ENCODE assay signal across 14 cellular contexts in the genomic region with DNA sequence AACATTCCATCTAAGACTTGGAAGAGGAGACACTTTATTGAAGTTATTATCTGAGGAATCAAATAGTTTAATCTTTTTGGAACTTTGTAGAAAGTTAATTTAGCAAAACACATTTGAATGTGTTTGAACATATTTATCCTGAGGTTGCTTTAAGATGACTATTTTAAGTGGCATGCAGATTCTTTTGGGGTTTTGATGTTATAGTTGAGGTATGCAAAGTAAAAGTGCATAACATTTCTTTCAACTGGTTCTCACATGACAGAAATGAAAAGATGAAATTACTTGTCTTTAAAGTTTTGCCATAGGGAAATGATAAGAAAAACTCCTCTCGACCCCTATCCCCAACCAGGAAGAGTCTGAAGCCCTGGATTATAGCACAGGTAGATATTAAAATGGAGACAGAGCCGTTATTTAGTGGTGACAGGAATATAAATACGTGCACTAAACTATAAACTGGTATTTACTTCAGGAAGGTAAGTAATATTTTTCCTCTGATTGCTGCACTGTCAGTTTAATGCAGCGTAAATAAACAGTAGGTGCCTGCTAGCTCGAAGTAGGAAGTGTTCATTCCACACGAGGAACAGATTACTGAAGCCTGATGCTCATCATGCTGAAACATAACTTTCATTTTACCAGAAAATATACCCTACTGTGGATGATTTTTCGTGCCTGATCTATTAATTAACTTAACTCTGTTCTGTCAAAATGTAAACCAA. TPM values are rescaled to one million over a fixed set of nuclear protein-coding genes. Genes with fewer than 3 reads are reported as not detected.
DNase-seq lines count a peak whose midpoint lies in the region; ATAC-seq and TF ChIP-seq lines count a peak whose summit lies in the region.
"Had no signal": no experiment of that assay in that cellular context is flagged by ENCODE, and none has a peak within 500 bp of the region (broad histone marks: within the 10 kb centered on the region; RNA-seq: fewer than 3 reads in every experiment).

No MANE protein-coding gene starts in this region.

- H3K27ac ChIP-seq in vagina = no peak overlapping the region

- H3K9ac ChIP-seq in adipocyte (ENCODE audit: low read length) = no peak overlapping the region

- H3K27ac Mint-ChIP-seq in activated T-cell treated with anti-CD3 and anti-CD28 coated beads, Interleukin-2, amount 50 U/mL, for 24 hours = peak overlapping the region; percentile 89
- H3K27ac Mint-ChIP-seq in stimulated activated naive B cell treated with anti-CD40 and anti-IgM and Interleukin-4, amounts not matched to agents 10 μg/mL and 1 μg/mL and 100 μg/mL, for 72 hours = peak overlapping the region; percentile 79

- H3K27me3 Mint-ChIP-seq in activated T-cell treated with anti-CD3 and anti-CD28 coated beads, Interleukin-2, amount 50 U/mL, for 24 hours = no peaks in the 10 kb centered on the region
- H3K27me3 Mint-ChIP-seq in stimulated activated naive B cell treated with anti-CD40 and anti-IgM and Interleukin-4, amounts not matched to agents 10 μg/mL and 1 μg/mL and 100 μg/mL, for 72 hours = no peaks in the 10 kb centered on the region

- peaks cover 11% of the 10 kb centered on the region for H3K4me1 ChIP-seq in adipocyte (ENCODE audit: control insufficient read depth, insufficient read depth, low read length)
- peaks cover 16% of the 10 kb centered on the region for H3K4me1 ChIP-seq in vagina

- peaks cover 30% of the 10 kb centered on the region for H3K4me1 Mint-ChIP-seq in activated T-cell treated with anti-CD3 and anti-CD28 coated beads, Interleukin-2, amount 50 U/mL, for 24 hours (ENCODE audit: low read depth)
- peaks cover 14 to 60% of the 10 kb centered on the region in 2 donors for H3K4me1 Mint-ChIP-seq in stimulated activated naive B cell treated with anti-CD40 and anti-IgM and Interleukin-4, amounts not matched to agents 10 μg/mL and 1 μg/mL and 100 μg/mL, for 72 hours

- intact Hi-C loops in vagina (cut with DNase I) = no loop called here
- intact Hi-C loops in left cardiac atrium (cut with DNase I) = no loop called here

- peak overlapping the region; percentile 83 for H3K4me3 Mint-ChIP-seq in activated T-cell treated with anti-CD3 and anti-CD28 coated beads, Interleukin-2, amount 50 U/mL, for 24 hours
- peak overlapping the region; percentile 76 for H3K4me3 Mint-ChIP-seq in stimulated activated naive B cell treated with anti-CD40 and anti-IgM and Interleukin-4, amounts not matched to agents 10 μg/mL and 1 μg/mL and 100 μg/mL, for 72 hours

- ATAC-seq in stimulated activated naive B cell treated with anti-CD40 and anti-IgM and Interleukin-4, amounts not matched to agents 10 μg/mL and 1 μg/mL and 100 μg/mL, for 72 hours (replicated peaks) = no peak
- ATAC-seq in HG03045 (IDR thresholded peaks at IDR 0.05; ENCODE audit: unreplicated experiment) = no peak
- no peak for ATAC-seq in left cardiac atrium
- ATAC-seq: left ventricle myocardium superior had no signal

- H3K4me3 ChIP-seq in adipocyte (ENCODE audit: low read length) (peak overlapping the region; percentile 55), vagina (no peak overlapping the region)

- no peak for TF ChIP-seq CTCF in vagina (IDR thresholded peaks at IDR 0.05)

- peaks cover 90% of the 10 kb centered on the region for H3K36me3 Mint-ChIP-seq in activated T-cell treated with anti-CD3 and anti-CD28 coated beads, Interleukin-2, amount 50 U/mL, for 24 hours (ENCODE audit: low read depth)
- H3K36me3 Mint-ChIP-seq in stimulated activated naive B cell treated with anti-CD40 and anti-IgM and Interleukin-4, amounts not matched to agents 10 μg/mL and 1 μg/mL and 100 μg/mL, for 72 hours = peaks cover 2 to 14% of the 10 kb centered on the region in 2 donors

- H3K9me3 ChIP-seq in adipocyte (ENCODE audit: control insufficient read depth, low read length) (no peaks in the 10 kb centered on the region), vagina (no peaks in the 10 kb centered on the region)

- TF ChIP-seq POLR2A in vagina (IDR thresholded peaks at IDR 0.05) = no peak

- DNase-seq in activated T-cell treated with anti-CD3 and anti-CD28 coated beads, Interleukin-2, amount 50 U/mL, for 24 hours = no peak
- DNase-seq in activated T-cell treated with anti-CD3 and anti-CD28 coated beads, Interleukin-2, amount 50 U/mL, for 1 hour = no peak
- DNase-seq in NAMALWA (ENCODE audit: low spot score) = peak; percentile 37
- peak; percentile 37 for DNase-seq in adipocyte (ENCODE audit: low read depth)
- no peak for DNase-seq in stimulated activated naive B cell treated with anti-CD40 and anti-IgM and Interleukin-4, amounts not matched to agents 10 μg/mL and 1 μg/mL and 100 μg/mL, for 72 hours
- DNase-seq in vagina (ENCODE audit: extremely low spot score in 2 of 2) = no peak
- DNase-seq in left cardiac atrium = no peak
- DNase-seq: activated gamma-delta T cell, glutamatergic neuron, H7, Karpas-422, left ventricle myocardium superior, nucleus accumbens had no signal

- no peaks in the 10 kb centered on the region for H3K9me3 Mint-ChIP-seq in activated T-cell treated with anti-CD3 and anti-CD28 coated beads, Interleukin-2, amount 50 U/mL, for 24 hours
- no peaks in the 10 kb centered on the region for H3K9me3 Mint-ChIP-seq in stimulated activated naive B cell treated with anti-CD40 and anti-IgM and Interleukin-4, amounts not matched to agents 10 μg/mL and 1 μg/mL and 100 μg/mL, for 72 hours

- H3K36me3 ChIP-seq in adipocyte (ENCODE audit: control insufficient read depth, insufficient read depth, low read length, severe bottlenecking) (no peaks in the 10 kb centered on the region), vagina (no peaks in the 10 kb centered on the region)

- peaks cover 3% of the 10 kb centered on the region for H3K27me3 ChIP-seq in adipocyte (replicated peaks; ENCODE audit: control insufficient read depth, insufficient read depth, low read length)
- no peaks in the 10 kb centered on the region for H3K27me3 ChIP-seq in vagina

RNA-seq across cellular contexts. Expression of gene SATB1, which starts 15.1 kb away (rescaled TPM):
- total RNA-seq in vagina = 51.3 TPM
- total RNA-seq in left cardiac atrium = 10 to 100 TPM; 28.5 to 33.5 TPM

Comparison
In these comparisons a context has a peak if more than half of its experiments do, and no peak if none do; other contexts are left out.
1. DNase-seq: peak in NAMALWA (single experiment) and adipocyte (single experiment); none in activated T-cell treated with anti-CD3 and anti-CD28 coated beads, Interleukin-2, amount 50 U/mL, for 24 hours (single experiment), activated T-cell treated with anti-CD3 and anti-CD28 coated beads, Interleukin-2, amount 50 U/mL, for 1 hour (single experiment), stimulated activated naive B cell treated with anti-CD40 and anti-IgM and Interleukin-4, amounts not matched to agents 10 μg/mL and 1 μg/mL and 100 μg/mL, for 72 hours (single experiment), vagina (0 of 2) and left cardiac atrium (single experiment).